ENCODE assay signal across 22 cellular contexts in the genomic region with DNA sequence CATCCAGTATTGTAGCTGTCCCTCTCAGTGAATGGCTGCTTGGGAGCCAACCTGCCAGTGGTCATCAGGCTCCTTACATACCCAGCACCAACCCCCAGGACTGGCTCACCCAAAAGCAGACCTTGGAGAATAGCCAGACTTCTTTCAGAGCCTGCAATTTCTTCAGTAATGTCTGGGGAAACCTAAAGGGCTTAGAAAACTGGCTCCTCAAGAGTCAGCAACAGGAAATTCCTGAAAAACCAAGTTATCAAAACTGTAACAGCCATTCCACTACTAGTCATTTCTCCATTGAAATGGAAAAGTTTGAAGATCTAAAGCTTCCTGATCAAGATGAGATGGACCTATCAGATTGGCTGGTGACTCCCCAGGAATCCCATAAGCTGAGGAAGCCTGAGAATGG. TPM values are rescaled to one million over a fixed set of nuclear protein-coding genes. Genes with fewer than 3 reads are reported as not detected.
DNase-seq lines count a peak whose midpoint lies in the region; ATAC-seq, FAIRE-seq and TF ChIP-seq lines count a peak whose summit lies in the region.
"Had no signal": no experiment of that assay in that cellular context is flagged by ENCODE, and none has a peak within 500 bp of the region (broad histone marks: within the 10 kb centered on the region; RNA-seq: fewer than 3 reads in every experiment).

No MANE protein-coding gene starts in this region.

- DNase-seq in AG09309 (ENCODE audit: low read depth) (peak; percentile 16), bronchial epithelial cell (ENCODE audit: low read depth) (peak; percentile 68), foreskin fibroblast (peak; percentile 34 to 38), G401 (ENCODE audit: low spot score) (no peak), retina (no peak)
- no peak for DNase-seq in activated CD4-positive, CD25-positive, alpha-beta regulatory T cell treated with anti-CD3 and anti-CD28 coated beads, Interleukin-2, amount 50 U/mL, for 72 hours
- DNase-seq: activated CD4-positive, alpha-beta T cell treated with anti-CD3 and anti-CD28 coated beads for 4 hours; activated CD8-positive, alpha-beta memory T cell treated with anti-CD3 and anti-CD28 coated beads, Interleukin-2, amount 10 ng/mL, durations not matched to agents 7 days and 5 days; adrenal gland; CD4-positive, alpha-beta T cell; DMS79 treated with DMSO at 0.1 percent for 48 hours; left ventricle myocardium superior; Peyer's patch; right cardiac atrium; stimulated activated CD4-positive, alpha-beta T cell treated with anti-CD3 and anti-CD28 coated beads, Interleukin-15, amount 100 ng/mL, for 24 hours had no signal

- TF ChIP-seq CTCF in AG09309 (IDR thresholded peaks at IDR 0.05; ENCODE audit: control insufficient read depth, insufficient read depth, low read depth, low read length, missing control alignments): no peak
- TF ChIP-seq CTCF in Loucy (conservative IDR thresholded peaks at IDR 0.05; ENCODE audit: low read length): no peak
- TF ChIP-seq CTCF in bronchial epithelial cell (IDR thresholded peaks at IDR 0.05; ENCODE audit: insufficient read depth, low read length, severe bottlenecking): no peak
- no peak for TF ChIP-seq CTCF in foreskin fibroblast (IDR thresholded peaks at IDR 0.05; ENCODE audit: low read depth, low read length)

- H3K9me2 ChIP-seq in Loucy (replicated peaks; ENCODE audit: low read depth, low read length): no peaks in the 10 kb centered on the region

- H3K4me2 ChIP-seq in Loucy (ENCODE audit: low read depth, low read length, poor library complexity, severe bottlenecking): no peak overlapping the region
- H3K4me2 ChIP-seq: A549 had no signal

- no peaks in the 10 kb centered on the region for H3K9me3 ChIP-seq in Loucy (ENCODE audit: insufficient read depth, low read depth, low read length)
- H3K9me3 ChIP-seq: A549, adrenal gland, HAP-1, Peyer's patch, tibial nerve had no signal

- H3K36me3 ChIP-seq in Loucy (ENCODE audit: insufficient read depth, low read length): no peaks in the 10 kb centered on the region
- H3K36me3 ChIP-seq in bronchial epithelial cell (ENCODE audit: control insufficient read depth, insufficient read depth, low read length): no peaks in the 10 kb centered on the region
- H3K36me3 ChIP-seq: adrenal gland, HAP-1, Peyer's patch, tibial nerve had no signal

- peaks cover 31% of the 10 kb centered on the region for H3K4me1 ChIP-seq in Loucy (ENCODE audit: insufficient read depth, low read length, poor library complexity, severe bottlenecking)
- H3K4me1 ChIP-seq: HAP-1 had no signal

- H3K9ac ChIP-seq in Loucy (ENCODE audit: low read depth, low read length, poor library complexity, severe bottlenecking): no peak overlapping the region

- in situ Hi-C loops in G401 (cut with HindIII; ENCODE audit: low sequenced_read_pairs): no loop called here

- peak overlapping the region; percentile 83 for H2AFZ ChIP-seq in Loucy (ENCODE audit: low read length)

- FAIRE-seq in bronchial epithelial cell (lab: Jason Lieb, UNC): no peak
- FAIRE-seq: A549 had no signal

- H3K27me3 ChIP-seq in Loucy (ENCODE audit: insufficient read depth, low read length, poor library complexity, severe bottlenecking) (no peaks in the 10 kb centered on the region), bronchial epithelial cell (ENCODE audit: control insufficient read depth, insufficient read depth, low read length) (no peaks in the 10 kb centered on the region)
- H3K27me3 ChIP-seq: adrenal gland, Peyer's patch, tibial nerve had no signal

- no peaks in the 10 kb centered on the region for H4K20me1 ChIP-seq in Loucy (ENCODE audit: insufficient read depth, low read length, poor library complexity, severe bottlenecking)

- no peaks in the 10 kb centered on the region for H3F3A ChIP-seq in Loucy (ENCODE audit: low read depth)

- H3K4me3 ChIP-seq in AG09309 (ENCODE audit: control insufficient read depth, low read depth, low read length) (no peak overlapping the region), Loucy (ENCODE audit: low read length, poor library complexity, severe bottlenecking) (no peak overlapping the region), bronchial epithelial cell (ENCODE audit: low read depth, low read length) (no peak overlapping the region), foreskin fibroblast (ENCODE audit: low read depth in 1 of 2, low read length in 2 of 2) (no peak overlapping the region)
- H3K4me3 ChIP-seq: A549, adrenal gland, HAP-1, Peyer's patch, tibial nerve had no signal

- no peak for ATAC-seq in HG03159 (IDR thresholded peaks at IDR 0.05; ENCODE audit: unreplicated experiment)
- ATAC-seq: activated CD8-positive, alpha-beta memory T cell treated with anti-CD3 and anti-CD28 coated beads, Interleukin-2, amount 10 ng/mL, durations not matched to agents 7 days and 5 days; right cardiac atrium; stimulated activated memory B cell treated with anti-CD40 and anti-IgM and Interleukin-4, amounts not matched to agents 10 μg/mL and 1 μg/mL and 100 μg/mL, for 72 hours had no signal

- no peaks in the 10 kb centered on the region for H3K79me2 ChIP-seq in Loucy (ENCODE audit: insufficient read depth, low read length)

RNA-seq across cellular contexts. Expression of a gene that starts 12.3 kb away (rescaled TPM):
- total RNA-seq in bronchial epithelial cell: 2.8 and 2.9 TPM in 2 replicates
- total RNA-seq in G401 (2014; rRNA removed; shearing (Covaris generic)): 23.1 and 49.2 TPM in 2 replicates

RNA-seq across cellular contexts. Expression of a gene that starts 24.0 kb away (rescaled TPM):
- not detected in 2 replicates for total RNA-seq in bronchial epithelial cell
- total RNA-seq in G401 (2014; rRNA removed; shearing (Covaris generic)): not detected in 2 replicates
- total RNA-seq: adrenal gland, cerebellum, left ventricle myocardium superior, right cardiac atrium, tibial nerve had no signal

RNA-seq across cellular contexts. Expression of a gene that starts 32.3 kb away (rescaled TPM):
- not detected in 2 replicates for total RNA-seq in bronchial epithelial cell
- 2.0 and 6.3 TPM in 2 replicates for total RNA-seq in G401 (2014; rRNA removed; shearing (Covaris generic))
- total RNA-seq: CD4-positive, alpha-beta T cell had no signal

RNA-seq across cellular contexts. Expression of a gene that starts 55.5 kb away (rescaled TPM):
- total RNA-seq in bronchial epithelial cell: 1.2 and 1.6 TPM in 2 replicates
- total RNA-seq in G401 (2014; rRNA removed; shearing (Covaris generic)): 4.1 and 18.8 TPM in 2 replicates

Comparison
In these comparisons a context has a peak if more than half of its experiments do, and no peak if none do; other contexts are left out.
1. DNase-seq: peak in AG09309 (single experiment), bronchial epithelial cell (single experiment) and foreskin fibroblast (2 of 2); none in activated CD4-positive, CD25-positive, alpha-beta regulatory T cell treated with anti-CD3 and anti-CD28 coated beads, Interleukin-2, amount 50 U/mL, for 72 hours (single experiment), G401 (single experiment) and retina (single experiment).